In genomic region chr17:17819561-17819995, GRCh38 we compare ENCODE assay signal across 8 cellular contexts. TPM values are rescaled to one million over a fixed set of nuclear protein-coding genes. Genes with fewer than 3 reads are reported as not detected.
DNase-seq lines count a peak whose midpoint lies in the region; FAIRE-seq and TF ChIP-seq lines count a peak whose summit lies in the region.

No MANE protein-coding gene starts in this region.

- peaks cover 12% of the 10 kb centered on the region for H3K36me3 Mint-ChIP-seq in HFFc6 (ENCODE audit: low read depth)
- peaks cover 51% of the 10 kb centered on the region for H3K36me3 Mint-ChIP-seq in activated naive CD4-positive, alpha-beta T cell treated with anti-CD3 and anti-CD28 coated beads for 36 hours (ENCODE audit: low read depth)
- H3K36me3 Mint-ChIP-seq in glutamatergic neuron (ENCODE audit: unreplicated experiment), result no peaks in the 10 kb centered on the region

- peak; percentile 91 for DNase-seq in GM12865 (ENCODE audit: low read depth)
- peak; percentile 91 for DNase-seq in HFFc6
- DNase-seq in RCC 7860 (ENCODE audit: low spot score), result peak; percentile 80
- peak; percentile 99 for DNase-seq in activated naive CD4-positive, alpha-beta T cell treated with anti-CD3 and anti-CD28 coated beads for 36 hours
- DNase-seq in glutamatergic neuron, result peak; percentile 63
- DNase-seq in stimulated activated CD4-positive, alpha-beta T cell treated with anti-CD3 and anti-CD28 coated beads, Interleukin-1b, Interleukin-23, amount 100 ng/mL, for 24 hours (ENCODE audit: low read depth in 4 of 4, low spot score in 1 of 4), result peak in 3 of 4 experiments; percentile 28 to 77 (median 65)
- no peak for DNase-seq in NAMALWA (ENCODE audit: low spot score)
- DNase-seq in mesenteric fat pad (ENCODE audit: low spot score), result no peak

- H3K27ac Mint-ChIP-seq in HFFc6 (peak overlapping the region; percentile 65; the same call in 1 of the 2 replicates), glutamatergic neuron (ENCODE audit: unreplicated experiment) (peak overlapping the region; percentile 82)
- H3K27ac Mint-ChIP-seq in activated naive CD4-positive, alpha-beta T cell treated with anti-CD3 and anti-CD28 coated beads for 36 hours, result peak overlapping the region; percentile 77

- H3K27me3 Mint-ChIP-seq in HFFc6 (ENCODE audit: insufficient read depth), result peaks cover 44% of the 10 kb centered on the region
- no peaks in the 10 kb centered on the region for H3K27me3 Mint-ChIP-seq in activated naive CD4-positive, alpha-beta T cell treated with anti-CD3 and anti-CD28 coated beads for 36 hours (ENCODE audit: low read depth)
- peaks cover 20% of the 10 kb centered on the region for H3K27me3 Mint-ChIP-seq in glutamatergic neuron (ENCODE audit: unreplicated experiment)

- intact Hi-C loops in activated naive CD4-positive, alpha-beta T cell treated with anti-CD3 and anti-CD28 coated beads for 36 hours (cut with micrococcal nuclease), result loop anchor here (1.0 to 2.0 kb wide), 4 partner anchors 34 to 219 kb away; partner anchors contain the start of genes ATPAF2 and GID4

- H3K4me1 Mint-ChIP-seq in HFFc6 (ENCODE audit: low read depth) (peaks cover 50% of the 10 kb centered on the region), glutamatergic neuron (ENCODE audit: low read depth, unreplicated experiment) (peaks cover 43% of the 10 kb centered on the region)
- peaks cover 58% of the 10 kb centered on the region for H3K4me1 Mint-ChIP-seq in activated naive CD4-positive, alpha-beta T cell treated with anti-CD3 and anti-CD28 coated beads for 36 hours (ENCODE audit: low read depth)

- CTCF ChIA-PET in activated naive CD4-positive, alpha-beta T cell treated with anti-CD3 and anti-CD28 coated beads for 36 hours (lab: Charles Lee), result interaction anchor here (1.6 to 3.2 kb wide), 5 partner anchors 7 to 41 kb away, joined by 6 to 18 read pairs (median 9); no protein-coding TSS in a partner anchor

- no peak for TF ChIP-seq CTCF in GM12865 (IDR thresholded peaks at IDR 0.05; ENCODE audit: insufficient read depth, low read depth, low read length, missing control alignments)
- TF ChIP-seq CTCF in HFFc6 (IDR thresholded peaks at IDR 0.05), result no peak
- no peak for TF ChIP-seq CTCF in glutamatergic neuron (IDR thresholded peaks at IDR 0.05; ENCODE audit: partially characterized antibody, unreplicated experiment)

- H3K4me3 Mint-ChIP-seq in HFFc6 (peak overlapping the region; percentile 15; the same call in 1 of the 2 replicates), glutamatergic neuron (ENCODE audit: unreplicated experiment) (peak overlapping the region; percentile 69)
- peak overlapping the region; percentile 39 for H3K4me3 Mint-ChIP-seq in activated naive CD4-positive, alpha-beta T cell treated with anti-CD3 and anti-CD28 coated beads for 36 hours

- H3K9me3 Mint-ChIP-seq in HFFc6 (no peaks in the 10 kb centered on the region; the same call in 1 of the 2 replicates), glutamatergic neuron (ENCODE audit: unreplicated experiment) (peaks cover 28% of the 10 kb centered on the region)
- H3K9me3 Mint-ChIP-seq in activated naive CD4-positive, alpha-beta T cell treated with anti-CD3 and anti-CD28 coated beads for 36 hours, result no peaks in the 10 kb centered on the region

- no peak overlapping the region for H3K4me3 ChIP-seq in GM12865 (ENCODE audit: low read depth, low read length)

- peak; percentile 71 for FAIRE-seq in RCC 7860 (lab: Jason Lieb, UNC)

RNA-seq across cellular contexts. Expression of gene SREBF1, which starts 17.2 kb away (rescaled TPM):
- total RNA-seq in HFFc6 (2021; fragmentation: NEBNext Ultra II Directional; extraction: Animal tissue kit (Norgen Biotek cat#: 25700)), result 10 to 100 TPM; 34.9 to 51.7 (median 40.5) TPM
- 10 to 100 TPM; 79.3 to 84.9 TPM for total RNA-seq in activated naive CD4-positive, alpha-beta T cell treated with anti-CD3 and anti-CD28 coated beads for 36 hours
- 365 TPM for total RNA-seq in glutamatergic neuron (ENCODE audit: unreplicated experiment)
- 39.9 TPM for total RNA-seq in mesenteric fat pad

Comparison
In these comparisons a context has a peak if more than half of its experiments do, and no peak if none do; other contexts are left out.
1. DNase-seq: peak in GM12865 (single experiment), HFFc6 (single experiment), RCC 7860 (single experiment), activated naive CD4-positive, alpha-beta T cell treated with anti-CD3 and anti-CD28 coated beads for 36 hours (single experiment), glutamatergic neuron (single experiment) and stimulated activated CD4-positive, alpha-beta T cell treated with anti-CD3 and anti-CD28 coated beads, Interleukin-1b, Interleukin-23, amount 100 ng/mL, for 24 hours (3 of 4); none in NAMALWA (single experiment) and mesenteric fat pad (single experiment).
2. H3K4me3 Mint-ChIP-seq: peak in every context shown above with its lines; median percentile 69 in glutamatergic neuron; 39 in activated naive CD4-positive, alpha-beta T cell treated with anti-CD3 and anti-CD28 coated beads for 36 hours; 15 in HFFc6.
3. Peak in every context shown above with its lines, with median percentiles within 50 percentile points of each other: H3K27ac Mint-ChIP-seq.